In the genomic region with DNA sequence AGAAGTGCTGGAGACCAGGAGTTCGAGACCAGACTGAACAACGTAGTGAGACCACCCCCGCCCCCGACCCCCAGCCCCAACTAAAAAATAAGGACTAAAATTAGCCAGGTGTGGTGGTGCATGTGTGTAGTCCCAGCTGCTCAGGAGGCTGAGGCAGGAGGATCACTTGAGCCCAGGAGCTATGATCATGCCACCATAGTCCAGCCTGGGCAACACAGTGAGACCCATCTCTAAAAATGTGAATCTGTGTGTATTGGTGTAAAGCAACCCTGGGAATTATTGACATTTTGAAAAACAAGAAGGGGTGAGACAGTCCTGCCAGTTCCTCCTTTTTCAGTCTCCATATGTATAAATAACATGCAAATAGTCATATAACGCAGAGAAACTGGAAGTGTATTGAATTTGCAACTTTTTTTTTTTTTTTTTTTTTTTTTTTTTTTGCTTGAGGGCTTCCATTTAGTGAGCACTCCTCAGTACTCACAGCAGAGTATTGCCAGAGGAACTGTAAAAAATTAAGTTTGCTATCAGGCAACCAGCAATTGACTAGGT, we compare ENCODE assay signal across 10 cellular contexts. TPM values are rescaled to one million over a fixed set of nuclear protein-coding genes. Genes with fewer than 3 reads are reported as not detected.
DNase-seq lines count a peak whose midpoint lies in the region; ATAC-seq and TF ChIP-seq lines count a peak whose summit lies in the region.
"Had no signal": no experiment of that assay in that cellular context is flagged by ENCODE, and none has a peak within 500 bp of the region (broad histone marks: within the 10 kb centered on the region; RNA-seq: fewer than 3 reads in every experiment).

No MANE protein-coding gene starts in this region.

- H3K23ac ChIP-seq in IMR-90 (ENCODE audit: low read depth, low read length) = peak overlapping the region; percentile 98

- H4K8ac ChIP-seq in IMR-90 (ENCODE audit: low read depth in 2 of 2, low read length in 2 of 2) = peak overlapping the region; percentile 53 to 97

- peak overlapping the region; percentile 98 for H3K14ac ChIP-seq in IMR-90 (replicated peaks; ENCODE audit: low read depth, low read length)

- peaks cover 6% of the 10 kb centered on the region for H3K36me3 Mint-ChIP-seq in CD8-positive, alpha-beta T cell
- H3K36me3 Mint-ChIP-seq in naive thymus-derived CD4-positive, alpha-beta T cell = peaks cover 0 to 2% (median 0%) of the 10 kb centered on the region in 5 donors

- TF ChIP-seq CTCF in IMR-90 (conservative IDR thresholded peaks at IDR 0.05; ENCODE audit: low read depth, low read length) (no peak), adrenal gland (IDR thresholded peaks at IDR 0.05) (no peak)
- no peak for TF ChIP-seq CTCF in CD8-positive, alpha-beta T cell (IDR thresholded peaks at IDR 0.05)

- CTCF ChIA-PET in IMR-90 (lab: Yijun Ruan, JAX) = no interaction called here
- CTCF ChIA-PET in CD8-positive, alpha-beta T cell (lab: Charles Lee) = interaction anchor here (1.0 kb wide), 1 partner anchor 47 kb away, joined by 5 read pairs; no protein-coding TSS in a partner anchor
- CTCF ChIA-PET in naive thymus-derived CD4-positive, alpha-beta T cell (lab: Charles Lee) = no interaction called here

- H4K91ac ChIP-seq in IMR-90 (ENCODE audit: insufficient read depth, low read depth, low read length) = peak overlapping the region; percentile 92

- H3K27me3 ChIP-seq in IMR-90 (ENCODE audit: control insufficient read depth, insufficient read depth, low read length) (no peaks in the 10 kb centered on the region), adrenal gland (no peaks in the 10 kb centered on the region), layer of hippocampus (ENCODE audit: control insufficient read depth, insufficient read depth, low read length) (no peaks in the 10 kb centered on the region), stomach smooth muscle (ENCODE audit: control insufficient read depth in 1 of 2, insufficient read depth in 2 of 2, low read length in 2 of 2) (no peaks in the 10 kb centered on the region)
- no peaks in the 10 kb centered on the region for H3K27me3 ChIP-seq in CD8-positive, alpha-beta T cell (ENCODE audit: insufficient read depth, low read length)
- H3K27me3 ChIP-seq in naive thymus-derived CD4-positive, alpha-beta T cell (ENCODE audit: control insufficient read depth in 2 of 2, insufficient read depth in 2 of 2, low read length in 2 of 2) = no peaks in the 10 kb centered on the region

- no peak for DNase-seq in IMR-90
- DNase-seq in adrenal gland = no peak
- no peak for DNase-seq in NK-92 (lab: John Stamatoyannopoulos, UW; ENCODE audit: unreplicated experiment)
- DNase-seq in CD8-positive, alpha-beta T cell = no peak
- no peak for DNase-seq in NCI-H187 treated with DMSO at 0.1 percent for 48 hours (lab: John Stamatoyannopoulos, UW)
- no peak for DNase-seq in naive thymus-derived CD4-positive, alpha-beta T cell
- DNase-seq: NCI-H1694 treated with DMSO at 0.1 percent for 48 hours, T-helper 17 cell had no signal

- H3K9me1 ChIP-seq in IMR-90 (ENCODE audit: insufficient read depth, low read length) = peaks cover 4% of the 10 kb centered on the region

- H3K56ac ChIP-seq in IMR-90 (ENCODE audit: extremely low read depth, insufficient read depth, low read length) = peak overlapping the region; percentile 94

- peak overlapping the region; percentile 0; the same call in 1 of the 2 replicates for H3K4me3 ChIP-seq in IMR-90 (ENCODE audit: insufficient read depth, low read depth, low read length)
- H3K4me3 ChIP-seq in adrenal gland = no peak overlapping the region
- peak overlapping the region; percentile 40 to 43 for H3K4me3 ChIP-seq in stomach smooth muscle (ENCODE audit: low read length in 2 of 2)
- no peak overlapping the region for H3K4me3 ChIP-seq in CD8-positive, alpha-beta T cell (ENCODE audit: low read depth, low read length)
- H3K4me3 ChIP-seq in naive thymus-derived CD4-positive, alpha-beta T cell (ENCODE audit: low read length) = no peak overlapping the region

- in situ Hi-C loops in IMR-90 (cut with MboI; ENCODE audit: low sequenced_read_pairs) = no loop called here

- no TSS peak for BruUV-seq in IMR-90 (replicated peaks; lab: Mats Ljungman, UMichigan)

- no peak for TF ChIP-seq POLR2A in IMR-90 (IDR thresholded peaks at IDR 0.05; ENCODE audit: low read depth, low read length)
- TF ChIP-seq POLR2A in adrenal gland (IDR thresholded peaks at IDR 0.05) = no peak

- peak overlapping the region; percentile 92; the same call in 2 of the 3 replicates for H2BK15ac ChIP-seq in IMR-90 (ENCODE audit: low read depth, low read length)

- H3K27ac ChIP-seq in IMR-90 (ENCODE audit: insufficient read depth, low read length) = peak overlapping the region; percentile 71
- peak overlapping the region in 4 of 5 donors; percentile 65 to 90 (median 77) for H3K27ac ChIP-seq in adrenal gland
- peak overlapping the region; percentile 52 for H3K27ac ChIP-seq in layer of hippocampus (ENCODE audit: low read depth, low read length)
- H3K27ac ChIP-seq in stomach smooth muscle (ENCODE audit: low read length) = peak overlapping the region; percentile 76
- H3K27ac ChIP-seq in CD8-positive, alpha-beta T cell (ENCODE audit: low read depth, low read length) = no peak overlapping the region
- no peak overlapping the region for H3K27ac ChIP-seq in naive thymus-derived CD4-positive, alpha-beta T cell (ENCODE audit: low read depth, low read length)

- H3K4me2 ChIP-seq in IMR-90 (ENCODE audit: low read depth, low read length) = peak overlapping the region; percentile 83

- no peak overlapping the region for H3K27ac Mint-ChIP-seq in CD8-positive, alpha-beta T cell
- H3K27ac Mint-ChIP-seq in naive thymus-derived CD4-positive, alpha-beta T cell = no peak overlapping the region
- H3K27ac Mint-ChIP-seq: T-helper 17 cell had no signal

- no peaks in the 10 kb centered on the region for H3K9me3 ChIP-seq in IMR-90 (ENCODE audit: control insufficient read depth, insufficient read depth, low read length)
- no peaks in the 10 kb centered on the region for H3K9me3 ChIP-seq in adrenal gland (replicated peaks in 1 of 3)
- H3K9me3 ChIP-seq in stomach smooth muscle (ENCODE audit: control insufficient read depth in 2 of 2, low read length in 2 of 2) = no peaks in the 10 kb centered on the region
- H3K9me3 ChIP-seq in CD8-positive, alpha-beta T cell (ENCODE audit: low read length) = no peaks in the 10 kb centered on the region
- H3K9me3 ChIP-seq in naive thymus-derived CD4-positive, alpha-beta T cell (ENCODE audit: control insufficient read depth in 2 of 3, low read length in 3 of 3) = no peaks in the 10 kb centered on the region

- peaks cover 12% of the 10 kb centered on the region for H4K20me1 ChIP-seq in IMR-90 (ENCODE audit: insufficient read depth, low read length)

- H2AK9ac ChIP-seq in IMR-90 (replicated peaks; ENCODE audit: low read depth, low read length, poor library complexity) = peak overlapping the region; percentile 45

- H3K9ac ChIP-seq in IMR-90 (ENCODE audit: low read depth, low read length) (peak overlapping the region; percentile 55), stomach smooth muscle (ENCODE audit: low read length in 2 of 2) (peak overlapping the region; percentile 63)

- peaks cover 7 to 30% of the 10 kb centered on the region in 2 experiments; a peak in 2 of 4 replicates for H3K79me1 ChIP-seq in IMR-90 (ENCODE audit: low read depth in 1 of 2, low read length in 2 of 2)

- peak overlapping the region; percentile 96 for H2BK120ac ChIP-seq in IMR-90 (ENCODE audit: low read depth, low read length)

- no peak overlapping the region for H3K4me3 Mint-ChIP-seq in CD8-positive, alpha-beta T cell
- no peak overlapping the region for H3K4me3 Mint-ChIP-seq in naive thymus-derived CD4-positive, alpha-beta T cell
- H3K4me3 Mint-ChIP-seq: T-helper 17 cell had no signal

- no CpG with 5 or more reads among the region's 5 CpGs for WGBS in IMR-90 (ENCODE audit: extremely low coverage in 2 of 2, insufficient read length in 1 of 2), 2 experiments
- 84 to 87% (median 87%) methylated on average over 5 of the region's 5 CpGs for WGBS in adrenal gland, 4 donors

- peak overlapping the region; percentile 97 for H2BK5ac ChIP-seq in IMR-90 (ENCODE audit: low read depth, low read length, poor library complexity, severe bottlenecking)

- ATAC-seq in IMR-90 (ENCODE audit: low read depth) = no peak
- no peak for ATAC-seq in CD8-positive, alpha-beta T cell
- no peak for ATAC-seq in naive thymus-derived CD4-positive, alpha-beta T cell
- ATAC-seq: T-helper 17 cell had no signal

- H3K36me3 ChIP-seq in IMR-90 (ENCODE audit: control insufficient read depth, insufficient read depth, low read length) (peaks cover 2% of the 10 kb centered on the region; the same call in 1 of the 2 replicates), adrenal gland (replicated peaks in 1 of 2) (no peaks in the 10 kb centered on the region), stomach smooth muscle (ENCODE audit: control insufficient read depth in 2 of 2, insufficient read depth in 2 of 2, low read length in 2 of 2) (no peaks in the 10 kb centered on the region)
- no peaks in the 10 kb centered on the region for H3K36me3 ChIP-seq in CD8-positive, alpha-beta T cell (ENCODE audit: insufficient read depth, low read length)
- no peaks in the 10 kb centered on the region for H3K36me3 ChIP-seq in naive thymus-derived CD4-positive, alpha-beta T cell (ENCODE audit: control insufficient read depth in 2 of 3, insufficient read depth in 3 of 3, low read length in 3 of 3)

- TF ChIP-seq RAD21 in IMR-90 (IDR thresholded peaks at IDR 0.05; ENCODE audit: low read length) = no peak

- H3K27me3 Mint-ChIP-seq in CD8-positive, alpha-beta T cell (ENCODE audit: low read depth) = no peaks in the 10 kb centered on the region
- peaks cover 0 to 21% (median 0%) of the 10 kb centered on the region in 5 donors for H3K27me3 Mint-ChIP-seq in naive thymus-derived CD4-positive, alpha-beta T cell
- H3K27me3 Mint-ChIP-seq: T-helper 17 cell had no signal

- peak overlapping the region; percentile 91; the same call in 1 of the 2 replicates for H3K18ac ChIP-seq in IMR-90 (ENCODE audit: low read depth, low read length)

- H2AFZ ChIP-seq in IMR-90 (replicated peaks; ENCODE audit: low read length, poor library complexity) = no peak overlapping the region

- H4K5ac ChIP-seq in IMR-90 (ENCODE audit: low read depth, low read length) = peak overlapping the region; percentile 89; the same call in 1 of the 2 replicates

- H2AK5ac ChIP-seq in IMR-90 (ENCODE audit: low read depth, low read length) = peak overlapping the region; percentile 98

- H2BK20ac ChIP-seq in IMR-90 (ENCODE audit: low read depth, low read length) = peak overlapping the region; percentile 97

- dilution Hi-C loops in IMR-90 (cut with HindIII; ENCODE audit: low sequenced_read_pairs, unreplicated experiment) = no loop called here

- H3K4me1 ChIP-seq in IMR-90 (ENCODE audit: control insufficient read depth, insufficient read depth, low read length) = peaks cover 10% of the 10 kb centered on the region
- H3K4me1 ChIP-seq in adrenal gland (replicated peaks in 1 of 2) = peaks cover 25 to 42% of the 10 kb centered on the region in 2 donors
- H3K4me1 ChIP-seq in stomach smooth muscle (ENCODE audit: control insufficient read depth, insufficient read depth, low read length) = peaks cover 11% of the 10 kb centered on the region
- peaks cover 16% of the 10 kb centered on the region for H3K4me1 ChIP-seq in CD8-positive, alpha-beta T cell (ENCODE audit: insufficient read depth, low read length)
- peaks cover 0 to 5% of the 10 kb centered on the region in 2 donors for H3K4me1 ChIP-seq in naive thymus-derived CD4-positive, alpha-beta T cell (ENCODE audit: control insufficient read depth in 2 of 2, insufficient read depth in 2 of 2, low read length in 2 of 2)

- H3K4me1 Mint-ChIP-seq in CD8-positive, alpha-beta T cell (ENCODE audit: low read depth) = peaks cover 27% of the 10 kb centered on the region
- peaks cover 8 to 31% (median 26%) of the 10 kb centered on the region in 7 donors for H3K4me1 Mint-ChIP-seq in naive thymus-derived CD4-positive, alpha-beta T cell

- H3K9me3 Mint-ChIP-seq in CD8-positive, alpha-beta T cell = no peaks in the 10 kb centered on the region
- H3K9me3 Mint-ChIP-seq in naive thymus-derived CD4-positive, alpha-beta T cell = peaks cover 0 to 2% (median 0%) of the 10 kb centered on the region in 11 donors

- POLR2A ChIA-PET in IMR-90 (lab: Charles Lee; ENCODE audit: unreplicated experiment) = interaction anchor here (1.4 kb wide), 1 partner anchor 19 kb away, joined by 4 read pairs; no protein-coding TSS in a partner anchor
- POLR2A ChIA-PET in CD8-positive, alpha-beta T cell (lab: Charles Lee) = no interaction called here
- POLR2A ChIA-PET in naive thymus-derived CD4-positive, alpha-beta T cell (lab: Charles Lee) = interaction anchor here (0.6 to 1.2 kb wide), 2 partner anchors 9 to 18 kb away, joined by 3 to 4 read pairs; no protein-coding TSS in a partner anchor

- peak overlapping the region; percentile 93 for H3K4ac ChIP-seq in IMR-90 (ENCODE audit: low read depth, low read length)

- intact Hi-C loops in IMR-90 (cut with micrococcal nuclease) = no loop called here
- intact Hi-C loops in adrenal gland (cut with DNase I) = no loop called here
- intact Hi-C loops in CD8-positive, alpha-beta T cell (cut with DNase I, micrococcal nuclease) = no loop called here
- intact Hi-C loops in naive thymus-derived CD4-positive, alpha-beta T cell (cut with micrococcal nuclease) = no loop called here

RNA-seq across cellular contexts. Expression of gene ITGB1, which starts 3.4 kb away (rescaled TPM):
- total RNA-seq in IMR-90 (2012; rRNA removed) = 1,331 and 2,388 TPM in 2 replicates
- polyA plus RNA-seq in IMR-90 (2012; rRNA removed) = 1,631 and 2,066 TPM in 2 replicates
- polyA plus RNA-seq in IMR-90 (2012; cell fraction: cytosol; rRNA removed) = 248 and 281 TPM in 2 replicates
- 53.9 and 506 TPM in 2 replicates for polyA plus RNA-seq in IMR-90 (2012; cell fraction: nucleus; rRNA removed; ENCODE audit: low replicate concordance)
- total RNA-seq in adrenal gland = 100 to 1,000 TPM; 288 to 803 (median 331) TPM
- polyA plus RNA-seq in adrenal gland = 100 to 1,000 TPM in 2 of 3 donors, 10 to 100 TPM in 1; 93.3 to 400 (median 105) TPM
- 10 to 100 TPM; 34.2 to 34.5 TPM for total RNA-seq in CD8-positive, alpha-beta T cell
- 100 to 1,000 TPM in 1 of 5 experiments, 10 to 100 TPM in 4; 43.2 to 205 (median 60.8) TPM for total RNA-seq in naive thymus-derived CD4-positive, alpha-beta T cell
- polyA plus RNA-seq in naive thymus-derived CD4-positive, alpha-beta T cell = 10 to 100 TPM; 26.5 to 36.1 TPM

Comparison
In these comparisons a context has a peak if more than half of its experiments do, and no peak if none do; other contexts are left out.
1. H3K27ac ChIP-seq: peak in IMR-90 (single experiment), adrenal gland (4 of 5), layer of hippocampus (single experiment) and stomach smooth muscle (single experiment); none in CD8-positive, alpha-beta T cell (single experiment) and naive thymus-derived CD4-positive, alpha-beta T cell (single experiment).
2. H3K4me3 ChIP-seq: peak in IMR-90 (single experiment) and stomach smooth muscle (2 of 2); none in adrenal gland (0 of 4), CD8-positive, alpha-beta T cell (single experiment) and naive thymus-derived CD4-positive, alpha-beta T cell (single experiment).